Comparison of ENCODE assay signal across 18 cellular contexts in the genomic region with DNA sequence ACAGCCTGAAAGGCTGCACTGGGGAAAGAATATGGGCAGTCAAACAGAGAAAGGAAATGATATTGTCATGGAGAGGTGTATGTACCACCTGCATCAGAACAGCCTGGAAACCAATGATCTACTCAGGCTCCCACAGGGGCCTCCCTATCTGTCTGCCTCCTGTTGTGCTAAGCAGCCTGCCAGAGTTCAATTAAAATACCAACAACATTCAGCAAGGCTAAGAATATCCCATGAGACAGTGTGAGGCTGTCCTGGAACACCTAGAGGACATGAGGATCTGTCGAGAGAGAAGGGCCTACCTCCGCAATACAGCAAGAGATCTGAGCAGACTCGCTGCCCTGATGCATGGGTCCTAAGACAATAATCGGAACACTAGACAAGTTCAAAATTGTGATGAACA. TPM values are rescaled to one million over a fixed set of nuclear protein-coding genes. Genes with fewer than 3 reads are reported as not detected.
DNase-seq lines count a peak whose midpoint lies in the region; ATAC-seq and TF ChIP-seq lines count a peak whose summit lies in the region.
"Had no signal": no experiment of that assay in that cellular context is flagged by ENCODE, and none has a peak within 500 bp of the region (broad histone marks: within the 10 kb centered on the region; RNA-seq: fewer than 3 reads in every experiment).

No MANE protein-coding gene starts in this region.

- peaks cover 0 to 28% of the 10 kb centered on the region in 2 donors for H3K4me1 ChIP-seq in right atrium auricular region

- ATAC-seq in activated naive CD4-positive, alpha-beta T cell treated with anti-CD3 and anti-CD28 coated beads, Interleukin-2, amount 50 U/mL, for 72 hours, result no peak

- H3K27me3 ChIP-seq in right atrium auricular region, result no peaks in the 10 kb centered on the region

- H3K4me1 Mint-ChIP-seq in activated naive CD4-positive, alpha-beta T cell treated with anti-CD3 and anti-CD28 coated beads, Interleukin-2, amount 10 ng/mL, durations not matched to agents 7 days and 5 days, result peaks cover 5% of the 10 kb centered on the region

- H3K36me3 Mint-ChIP-seq in activated naive CD4-positive, alpha-beta T cell treated with anti-CD3 and anti-CD28 coated beads, Interleukin-2, amount 10 ng/mL, durations not matched to agents 7 days and 5 days, result peaks cover 35% of the 10 kb centered on the region
- peaks cover 14 to 17% of the 10 kb centered on the region in 2 donors for H3K36me3 Mint-ChIP-seq in activated naive CD4-positive, alpha-beta T cell treated with anti-CD3 and anti-CD28 coated beads, Interleukin-2, amount 50 U/mL, for 72 hours

- H3K4me3 Mint-ChIP-seq in activated naive CD4-positive, alpha-beta T cell treated with anti-CD3 and anti-CD28 coated beads, Interleukin-2, amount 10 ng/mL, durations not matched to agents 7 days and 5 days, result no peak overlapping the region
- H3K4me3 Mint-ChIP-seq: CD4-positive, CD25-positive, alpha-beta regulatory T cell had no signal

- H3K27ac ChIP-seq in right atrium auricular region, result peak overlapping the region; percentile 73 to 94

- TF ChIP-seq CTCF in right atrium auricular region (IDR thresholded peaks at IDR 0.05), result no peak
- TF ChIP-seq CTCF in GM13976 (IDR thresholded peaks at IDR 0.05; ENCODE audit: borderline replicate concordance, control extremely low read depth, extremely low read depth, insufficient read depth, missing control alignments), result no peak

- no peak overlapping the region for H3K4me3 ChIP-seq in right atrium auricular region

- no peaks in the 10 kb centered on the region for H3K27me3 Mint-ChIP-seq in activated naive CD4-positive, alpha-beta T cell treated with anti-CD3 and anti-CD28 coated beads, Interleukin-2, amount 10 ng/mL, durations not matched to agents 7 days and 5 days
- H3K27me3 Mint-ChIP-seq: CD4-positive, CD25-positive, alpha-beta regulatory T cell had no signal

- peaks cover 50% of the 10 kb centered on the region for H3K36me3 ChIP-seq in right atrium auricular region

- CTCF ChIA-PET in activated naive CD4-positive, alpha-beta T cell treated with anti-CD3 and anti-CD28 coated beads, Interleukin-2, amount 10 ng/mL, durations not matched to agents 7 days and 5 days (lab: Charles Lee), result no interaction called here

- H3K27ac Mint-ChIP-seq in activated naive CD4-positive, alpha-beta T cell treated with anti-CD3 and anti-CD28 coated beads, Interleukin-2, amount 10 ng/mL, durations not matched to agents 7 days and 5 days, result peak overlapping the region; percentile 62
- peak overlapping the region in 1 of 2 donors; percentile 12 for H3K27ac Mint-ChIP-seq in activated naive CD4-positive, alpha-beta T cell treated with anti-CD3 and anti-CD28 coated beads, Interleukin-2, amount 50 U/mL, for 72 hours
- H3K27ac Mint-ChIP-seq: CD4-positive, CD25-positive, alpha-beta regulatory T cell had no signal

- in situ Hi-C loops in GM13976 (cut with MboI; ENCODE audit: low sequenced_read_pairs, unreplicated experiment), result no loop called here

- H3K9me3 ChIP-seq in right atrium auricular region, result no peaks in the 10 kb centered on the region

- no peak for DNase-seq in activated naive CD4-positive, alpha-beta T cell treated with anti-CD3 and anti-CD28 coated beads, Interleukin-2, amount 10 ng/mL, durations not matched to agents 7 days and 5 days
- no peak for DNase-seq in activated naive CD4-positive, alpha-beta T cell treated with anti-CD3 and anti-CD28 coated beads, Interleukin-2, amount 50 U/mL, for 72 hours (ENCODE audit: low spot score in 2 of 2)
- DNase-seq in dedifferentiated amniotic fluid mesenchymal stem cell (ENCODE audit: extremely low spot score), result peak; percentile 14
- DNase-seq in right atrium auricular region (ENCODE audit: low spot score), result no peak
- no peak for DNase-seq in DMS 273 treated with DMSO at 0.1 percent for 48 hours (lab: John Stamatoyannopoulos, UW)
- no peak for DNase-seq in AG08396 (ENCODE audit: low spot score)
- no peak for DNase-seq in GM13976 (ENCODE audit: low spot score)
- DNase-seq: Calu3; CD4-positive, CD25-positive, alpha-beta regulatory T cell; DMS79 treated with DMSO at 0.1 percent for 48 hours; HCEC 1CT; IMR-90; Kasumi-1; NCI-H1417; NCI-H1930; NCI-H526; OCI-M1; RPMI8226 had no signal

- H3K9me3 Mint-ChIP-seq in activated naive CD4-positive, alpha-beta T cell treated with anti-CD3 and anti-CD28 coated beads, Interleukin-2, amount 10 ng/mL, durations not matched to agents 7 days and 5 days, result no peaks in the 10 kb centered on the region
- H3K9me3 Mint-ChIP-seq in activated naive CD4-positive, alpha-beta T cell treated with anti-CD3 and anti-CD28 coated beads, Interleukin-2, amount 50 U/mL, for 72 hours, result no peaks in the 10 kb centered on the region
- H3K9me3 Mint-ChIP-seq: CD4-positive, CD25-positive, alpha-beta regulatory T cell had no signal

RNA-seq across cellular contexts. Expression of gene FXR2, which starts 8.4 kb away (rescaled TPM):
- 10 to 100 TPM; 34.7 to 66.2 TPM for total RNA-seq in activated naive CD4-positive, alpha-beta T cell treated with anti-CD3 and anti-CD28 coated beads, Interleukin-2, amount 50 U/mL, for 72 hours
- 10 to 100 TPM; 70.3 to 83.6 TPM for total RNA-seq in right atrium auricular region

RNA-seq across cellular contexts. Expression of gene SOX15, which starts 16.4 kb away (rescaled TPM):
- under 1 TPM; 0.23 to 0.93 TPM for total RNA-seq in activated naive CD4-positive, alpha-beta T cell treated with anti-CD3 and anti-CD28 coated beads, Interleukin-2, amount 50 U/mL, for 72 hours
- 10 to 100 TPM in 1 of 2 donors, 1 to 10 TPM in 1; 5.6 to 11.5 TPM for total RNA-seq in right atrium auricular region
- total RNA-seq: Calu3; CD4-positive, CD25-positive, alpha-beta regulatory T cell had no signal

RNA-seq across cellular contexts. Expression of gene SAT2, which starts 21.3 kb away (rescaled TPM):
- total RNA-seq in activated naive CD4-positive, alpha-beta T cell treated with anti-CD3 and anti-CD28 coated beads, Interleukin-2, amount 50 U/mL, for 72 hours, result 10 to 100 TPM; 24.4 to 49.6 TPM
- 10 to 100 TPM; 56.0 to 78.5 TPM for total RNA-seq in right atrium auricular region

RNA-seq across cellular contexts. Expression of gene MPDU1, which starts 22.6 kb away (rescaled TPM):
- total RNA-seq in activated naive CD4-positive, alpha-beta T cell treated with anti-CD3 and anti-CD28 coated beads, Interleukin-2, amount 50 U/mL, for 72 hours, result 10 to 100 TPM; 52.1 to 60.6 TPM
- 10 to 100 TPM; 55.4 to 81.1 TPM for total RNA-seq in right atrium auricular region

RNA-seq across cellular contexts. Expression of gene SHBG, which starts 23.7 kb away (rescaled TPM):
- total RNA-seq in activated naive CD4-positive, alpha-beta T cell treated with anti-CD3 and anti-CD28 coated beads, Interleukin-2, amount 50 U/mL, for 72 hours, result under 1 TPM in 1 of 2 donors, not detected in 1; 0.50 TPM
- total RNA-seq in right atrium auricular region, result under 1 TPM in 1 of 2 donors, not detected in 1; 0.39 TPM
- total RNA-seq: Calu3; CD4-positive, CD25-positive, alpha-beta regulatory T cell had no signal
